In genomic region chr1:186550832-186551231, GRCh38 we compare ENCODE assay signal across 2 cellular contexts.
TF ChIP-seq lines count a peak whose summit lies in the region.

No MANE protein-coding gene starts in this region.

TF ChIP-seq in GM23338, 12 proteins besides CTCF, POLR2A, EP300 and RAD21:
- TF ChIP-seq EZH2 (IDR thresholded peaks at IDR 0.05; ENCODE audit: low read depth, unreplicated experiment) (no peak), ZNF331 (CRISPR knock-in tag; IDR thresholded peaks at IDR 0.05; ENCODE audit: low read depth) (no peak), STAT1 (IDR thresholded peaks at IDR 0.05; ENCODE audit: unreplicated experiment) (no peak), ETS1 (IDR thresholded peaks at IDR 0.05) (no peak), JUNB (IDR thresholded peaks at IDR 0.05; ENCODE audit: unreplicated experiment) (no peak), NANOG (IDR thresholded peaks at IDR 0.05; ENCODE audit: borderline replicate concordance) (no peak), EZH2phosphoT487 (IDR thresholded peaks at IDR 0.05; ENCODE audit: unreplicated experiment) (no peak), POLR2AphosphoS5 (IDR thresholded peaks at IDR 0.05; ENCODE audit: low read depth) (no peak), ZNF114 (CRISPR knock-in tag; IDR thresholded peaks at IDR 0.05) (no peak)
- TF ChIP-seq, protein P1, sequence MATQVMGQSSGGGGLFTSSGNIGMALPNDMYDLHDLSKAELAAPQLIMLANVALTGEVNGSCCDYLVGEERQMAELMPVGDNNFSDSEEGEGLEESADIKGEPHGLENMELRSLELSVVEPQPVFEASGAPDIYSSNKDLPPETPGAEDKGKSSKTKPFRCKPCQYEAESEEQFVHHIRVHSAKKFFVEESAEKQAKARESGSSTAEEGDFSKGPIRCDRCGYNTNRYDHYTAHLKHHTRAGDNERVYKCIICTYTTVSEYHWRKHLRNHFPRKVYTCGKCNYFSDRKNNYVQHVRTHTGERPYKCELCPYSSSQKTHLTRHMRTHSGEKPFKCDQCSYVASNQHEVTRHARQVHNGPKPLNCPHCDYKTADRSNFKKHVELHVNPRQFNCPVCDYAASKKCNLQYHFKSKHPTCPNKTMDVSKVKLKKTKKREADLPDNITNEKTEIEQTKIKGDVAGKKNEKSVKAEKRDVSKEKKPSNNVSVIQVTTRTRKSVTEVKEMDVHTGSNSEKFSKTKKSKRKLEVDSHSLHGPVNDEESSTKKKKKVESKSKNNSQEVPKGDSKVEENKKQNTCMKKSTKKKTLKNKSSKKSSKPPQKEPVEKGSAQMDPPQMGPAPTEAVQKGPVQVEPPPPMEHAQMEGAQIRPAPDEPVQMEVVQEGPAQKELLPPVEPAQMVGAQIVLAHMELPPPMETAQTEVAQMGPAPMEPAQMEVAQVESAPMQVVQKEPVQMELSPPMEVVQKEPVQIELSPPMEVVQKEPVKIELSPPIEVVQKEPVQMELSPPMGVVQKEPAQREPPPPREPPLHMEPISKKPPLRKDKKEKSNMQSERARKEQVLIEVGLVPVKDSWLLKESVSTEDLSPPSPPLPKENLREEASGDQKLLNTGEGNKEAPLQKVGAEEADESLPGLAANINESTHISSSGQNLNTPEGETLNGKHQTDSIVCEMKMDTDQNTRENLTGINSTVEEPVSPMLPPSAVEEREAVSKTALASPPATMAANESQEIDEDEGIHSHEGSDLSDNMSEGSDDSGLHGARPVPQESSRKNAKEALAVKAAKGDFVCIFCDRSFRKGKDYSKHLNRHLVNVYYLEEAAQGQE (IDR thresholded peaks at IDR 0.05; ENCODE audit: unreplicated experiment), result no peak

TF ChIP-seq in H1, 55 proteins besides CTCF, POLR2A, EP300 and RAD21:
- no peak for TF ChIP-seq HDAC6 (IDR thresholded peaks at IDR 0.05; ENCODE audit: low read depth, low read length)
- no peak for TF ChIP-seq RBBP5 (IDR thresholded peaks at IDR 0.05; ENCODE audit: borderline replicate concordance, low read depth, low read length)
- no peak for TF ChIP-seq KDM1A (IDR thresholded peaks at IDR 0.05; ENCODE audit: borderline replicate concordance, low read length)
- TF ChIP-seq RFX5 (IDR thresholded peaks at IDR 0.05; ENCODE audit: borderline replicate concordance, low read depth, low read length), result no peak
- TF ChIP-seq ASH2L (IDR thresholded peaks at IDR 0.05; ENCODE audit: low read length), result no peak
- TF ChIP-seq SIX5 (IDR thresholded peaks at IDR 0.05; ENCODE audit: low read depth, low read length), result no peak
- no peak for TF ChIP-seq GABPA (IDR thresholded peaks at IDR 0.05; ENCODE audit: borderline replicate concordance, insufficient read depth, low read length)
- no peak for TF ChIP-seq GTF2F1 (IDR thresholded peaks at IDR 0.05; ENCODE audit: borderline replicate concordance, low read depth, low read length)
- no peak for TF ChIP-seq SP1 (IDR thresholded peaks at IDR 0.05; ENCODE audit: low read depth, low read length)
- no peak for TF ChIP-seq NANOG (IDR thresholded peaks at IDR 0.05; ENCODE audit: insufficient read depth, low read depth, low read length, poor library complexity, severe bottlenecking)
- TF ChIP-seq HDAC2 (IDR thresholded peaks at IDR 0.05; ENCODE audit: borderline replicate concordance in 1 of 2, low read depth in 2 of 2, low read length in 2 of 2), result no peak
- TF ChIP-seq CHD7 (IDR thresholded peaks at IDR 0.05; ENCODE audit: insufficient replicate concordance, low read length), result no peak
- no peak for TF ChIP-seq CEBPB (IDR thresholded peaks at IDR 0.05; ENCODE audit: low read depth, low read length)
